18 cellular contexts compared by ENCODE assay signal in genomic region chr1:101060992-101061391, GRCh38. TPM values are rescaled to one million over a fixed set of nuclear protein-coding genes. Genes with fewer than 3 reads are reported as not detected.
DNase-seq lines count a peak whose midpoint lies in the region; ATAC-seq and TF ChIP-seq lines count a peak whose summit lies in the region.
"Had no signal": no experiment of that assay in that cellular context is flagged by ENCODE, and none has a peak within 500 bp of the region (broad histone marks: within the 10 kb centered on the region; RNA-seq: fewer than 3 reads in every experiment).

No MANE protein-coding gene starts in this region.

- no peak overlapping the region for H3K4me3 ChIP-seq in coronary artery
- H3K4me3 ChIP-seq: lower lobe of right lung had no signal

- H3K9me3 Mint-ChIP-seq in T-helper 2 cell treated with Interferon-gamma antibody and Interleukin-4, amounts not matched to agents 5 μg/mL and 100 μg/mL, for 36 hours: peaks cover 14% of the 10 kb centered on the region
- H3K9me3 Mint-ChIP-seq: IgD-negative memory B cell, neural crest cell had no signal

- intact Hi-C loops in head of caudate nucleus (cut with DNase I): no loop called here

- H3K4me3 Mint-ChIP-seq in T-helper 2 cell treated with Interferon-gamma antibody and Interleukin-4, amounts not matched to agents 5 μg/mL and 100 μg/mL, for 36 hours: no peak overlapping the region
- H3K4me3 Mint-ChIP-seq: IgD-negative memory B cell, neural crest cell had no signal

- H3K27ac ChIP-seq in coronary artery: no peak overlapping the region
- H3K27ac ChIP-seq: lower lobe of right lung had no signal

- peak; percentile 83 for DNase-seq in renal cortical epithelial cell (ENCODE audit: low read depth)
- no peak for DNase-seq in islet precursor cell
- DNase-seq in coronary artery (ENCODE audit: low spot score): no peak
- no peak for DNase-seq in head of caudate nucleus
- no peak for DNase-seq in T-helper 2 cell treated with Interferon-gamma antibody and Interleukin-4, amounts not matched to agents 5 μg/mL and 100 μg/mL, for 36 hours (ENCODE audit: low spot score)
- DNase-seq: activated effector memory CD4-positive, alpha-beta T cell treated with anti-CD3 and anti-CD28 coated beads, Interleukin-2, amount 50 U/mL, for 16 hours; C1 segment of cervical spinal cord; dermis blood vessel endothelial cell; DMS79 treated with DMSO at 0.1 percent for 48 hours; lower lobe of right lung; NCI-H1092; NCI-H345; stimulated activated naive CD4-positive, alpha-beta T cell treated with Interleukin-2 at 50 U/mL for 16 hours had no signal

- H3K4me1 Mint-ChIP-seq in T-helper 2 cell treated with Interferon-gamma antibody and Interleukin-4, amounts not matched to agents 5 μg/mL and 100 μg/mL, for 36 hours (ENCODE audit: low read depth): peaks cover 30% of the 10 kb centered on the region

- H3K36me3 Mint-ChIP-seq in T-helper 2 cell treated with Interferon-gamma antibody and Interleukin-4, amounts not matched to agents 5 μg/mL and 100 μg/mL, for 36 hours (ENCODE audit: low read depth): peaks cover 49% of the 10 kb centered on the region

- no peak for TF ChIP-seq CTCF in coronary artery (IDR thresholded peaks at IDR 0.05)

- no peaks in the 10 kb centered on the region for H3K27me3 Mint-ChIP-seq in T-helper 2 cell treated with Interferon-gamma antibody and Interleukin-4, amounts not matched to agents 5 μg/mL and 100 μg/mL, for 36 hours (ENCODE audit: low read depth)
- H3K27me3 Mint-ChIP-seq: IgD-negative memory B cell had no signal

- ATAC-seq in GM18861 (IDR thresholded peaks at IDR 0.05; ENCODE audit: unreplicated experiment) (peak; percentile 74), HG02623 (IDR thresholded peaks at IDR 0.05; ENCODE audit: unreplicated experiment) (peak; percentile 61), HG03378 (IDR thresholded peaks at IDR 0.05; ENCODE audit: unreplicated experiment) (peak; percentile 77)
- ATAC-seq: lower lobe of right lung had no signal

- no peak overlapping the region for H3K27ac Mint-ChIP-seq in T-helper 2 cell treated with Interferon-gamma antibody and Interleukin-4, amounts not matched to agents 5 μg/mL and 100 μg/mL, for 36 hours

RNA-seq across cellular contexts. Expression of gene DPH5, which starts 35.4 kb away (rescaled TPM):
- 26.4 and 27.7 TPM in 2 replicates for total RNA-seq in renal cortical epithelial cell
